In genomic region chr7:5423844-5424688, GRCh38 we compare ENCODE assay signal across 8 cellular contexts. TPM values are rescaled to one million over a fixed set of nuclear protein-coding genes. Genes with fewer than 3 reads are reported as not detected.
DNase-seq lines count a peak whose midpoint lies in the region; ATAC-seq and TF ChIP-seq lines count a peak whose summit lies in the region.

No MANE protein-coding gene starts in this region.

- peaks cover 43 to 94% (median 78%) of the 10 kb centered on the region in 11 experiments for H4K20me1 ChIP-seq in BLaER1 treated with 17β-estradiol and CSF1 and Interleukin-3, amounts not matched to agents 10 nM and 100 nM

- TF ChIP-seq POLR2A in lower leg skin (IDR thresholded peaks at IDR 0.05), result peak in 1 of 2 donors; percentile 8

- peak; percentile 96 for DNase-seq in NCI-H2196 treated with DMSO at 0.1 percent for 48 hours (lab: John Stamatoyannopoulos, UW; ENCODE audit: unreplicated experiment)
- peak; percentile 97 to 98 for DNase-seq in lower leg skin (ENCODE audit: low spot score in 2 of 2)

- POLR2A ChIA-PET in HEK293 (lab: Yijun Ruan, JAX), result interaction anchor here (0.6 to 2.2 kb wide), 10 partner anchors 8 to 185 kb away, joined by 3 to 16 read pairs (median 4); no protein-coding TSS in a partner anchor

- peak overlapping the region in 10 of 11 experiments; percentile 48 to 96 (median 75); a peak in 19 of 22 replicates for H3K9ac ChIP-seq in BLaER1 treated with 17β-estradiol and CSF1 and Interleukin-3, amounts not matched to agents 10 nM and 100 nM
- peak overlapping the region; percentile 86 for H3K9ac ChIP-seq in endocrine pancreas (ENCODE audit: control insufficient read depth, insufficient read depth, low read length)

- peaks cover 60 to 99% (median 96%) of the 10 kb centered on the region in 11 experiments for H3K27me3 ChIP-seq in BLaER1 treated with 17β-estradiol and CSF1 and Interleukin-3, amounts not matched to agents 10 nM and 100 nM
- H3K27me3 ChIP-seq in endocrine pancreas (ENCODE audit: control insufficient read depth, insufficient read depth, low read length), result no peaks in the 10 kb centered on the region

- ATAC-seq in stimulated activated memory B cell treated with anti-CD40 and anti-IgM and Interleukin-4, amounts not matched to agents 10 μg/mL and 1 μg/mL and 100 μg/mL, for 72 hours, result peak; percentile 54
- no peak for ATAC-seq in GM18502 (IDR thresholded peaks at IDR 0.05; ENCODE audit: poor library complexity, unreplicated experiment)

- peaks cover 56% of the 10 kb centered on the region for H3K4me1 Mint-ChIP-seq in stimulated activated memory B cell treated with anti-CD40 and anti-IgM and Interleukin-4, amounts not matched to agents 10 μg/mL and 1 μg/mL and 100 μg/mL, for 72 hours

- WGBS in lower leg skin, 2 donors, result 0 to 1% methylated on average over 56 of the region's 56 CpGs

- no peaks in the 10 kb centered on the region for H3K9me3 Mint-ChIP-seq in stimulated activated memory B cell treated with anti-CD40 and anti-IgM and Interleukin-4, amounts not matched to agents 10 μg/mL and 1 μg/mL and 100 μg/mL, for 72 hours

- peak overlapping the region; percentile 97 to 100 (median 99) for H3K4me2 ChIP-seq in BLaER1 treated with 17β-estradiol and CSF1 and Interleukin-3, amounts not matched to agents 10 nM and 100 nM

- peaks cover 72% of the 10 kb centered on the region for H3K27me3 Mint-ChIP-seq in stimulated activated memory B cell treated with anti-CD40 and anti-IgM and Interleukin-4, amounts not matched to agents 10 μg/mL and 1 μg/mL and 100 μg/mL, for 72 hours

- peak overlapping the region; percentile 32 to 86 (median 68) for H3K4me3 ChIP-seq in BLaER1 treated with 17β-estradiol and CSF1 and Interleukin-3, amounts not matched to agents 10 nM and 100 nM
- H3K4me3 ChIP-seq in HEK293 (ENCODE audit: low read depth, low read length) (peak overlapping the region; percentile 81), endocrine pancreas (ENCODE audit: control insufficient read depth, insufficient read depth, low read length) (peak overlapping the region; percentile 72), lower leg skin (ENCODE audit: low read depth, poor library complexity, severe bottlenecking) (peak overlapping the region; percentile 88)

- peaks cover 35 to 90% (median 86%) of the 10 kb centered on the region in 10 experiments for H3K4me1 ChIP-seq in BLaER1 treated with 17β-estradiol and CSF1 and Interleukin-3, amounts not matched to agents 10 nM and 100 nM
- H3K4me1 ChIP-seq in HEK293 (ENCODE audit: control insufficient read depth, insufficient read depth, low read length), result peaks cover 7% of the 10 kb centered on the region
- H3K4me1 ChIP-seq in endocrine pancreas (ENCODE audit: control insufficient read depth, insufficient read depth, low read length), result no peaks in the 10 kb centered on the region

- CTCF ChIA-PET in HEK293 (lab: Yijun Ruan, JAX), result interaction anchor here (0.6 kb wide), 1 partner anchor 203 kb away, joined by 3 read pairs; no protein-coding TSS in a partner anchor

- peak overlapping the region; percentile 31 for H3K27ac Mint-ChIP-seq in stimulated activated memory B cell treated with anti-CD40 and anti-IgM and Interleukin-4, amounts not matched to agents 10 μg/mL and 1 μg/mL and 100 μg/mL, for 72 hours

- no peaks in the 10 kb centered on the region for H3K36me3 Mint-ChIP-seq in stimulated activated memory B cell treated with anti-CD40 and anti-IgM and Interleukin-4, amounts not matched to agents 10 μg/mL and 1 μg/mL and 100 μg/mL, for 72 hours

- H3K36me3 ChIP-seq in BLaER1 treated with 17β-estradiol and CSF1 and Interleukin-3, amounts not matched to agents 10 nM and 100 nM, result peaks cover 0 to 12% (median 0%) of the 10 kb centered on the region in 11 experiments; a peak in 1 of 22 replicates
- H3K36me3 ChIP-seq in HEK293 (ENCODE audit: control insufficient read depth in 2 of 2, insufficient read depth in 1 of 2, low read length in 2 of 2) (no peaks in the 10 kb centered on the region), endocrine pancreas (ENCODE audit: control insufficient read depth, insufficient read depth, low read length) (no peaks in the 10 kb centered on the region)

- peak overlapping the region; percentile 76 for H3K4me3 Mint-ChIP-seq in stimulated activated memory B cell treated with anti-CD40 and anti-IgM and Interleukin-4, amounts not matched to agents 10 μg/mL and 1 μg/mL and 100 μg/mL, for 72 hours

- intact Hi-C loops in lower leg skin (cut with DNase I; ENCODE audit: low total_unique reads), result no loop called here

- H3K9me3 ChIP-seq in BLaER1 treated with 17β-estradiol and CSF1 and Interleukin-3, amounts not matched to agents 10 nM and 100 nM (replicated peaks in 1 of 11), result no peaks in the 10 kb centered on the region
- H3K9me3 ChIP-seq in HEK293 (ENCODE audit: control insufficient read depth, insufficient read depth, low read depth, low read length) (no peaks in the 10 kb centered on the region), endocrine pancreas (ENCODE audit: control insufficient read depth, low read length) (no peaks in the 10 kb centered on the region)

- H3K27ac ChIP-seq in BLaER1 treated with 17β-estradiol and CSF1 and Interleukin-3, amounts not matched to agents 10 nM and 100 nM, result peak overlapping the region in 10 of 11 experiments; percentile 40 to 96 (median 80); a peak in 19 of 22 replicates
- H3K27ac ChIP-seq in HEK293 (ENCODE audit: extremely low read depth, low read depth, low read length), result peak overlapping the region; percentile 100
- H3K27ac ChIP-seq in VCaP, result peak overlapping the region; percentile 100

- TF ChIP-seq CTCF in HEK293 (tag by site-specific recombination; IDR thresholded peaks at IDR 0.05) (no peak), VCaP (conservative IDR thresholded peaks at IDR 0.05) (no peak), lower leg skin (IDR thresholded peaks at IDR 0.05) (no peak)

TF ChIP-seq in HEK293, 187 proteins besides CTCF, POLR2A, EP300 and RAD21 (continues in another document):
- TF ChIP-seq ZNF366 (tag by site-specific recombination; conservative IDR thresholded peaks at IDR 0.05), result peak; percentile 78
- 0 out of 2 replicates have a peak, but pooled peaks have one; percentile 33 for TF ChIP-seq HOXD13 (CRISPR knock-in tag; IDR thresholded peaks at IDR 0.05; ENCODE audit: borderline replicate concordance)
- peak; percentile 18; the same call in 1 of the 2 replicates for TF ChIP-seq KLF1 (tag by site-specific recombination; IDR thresholded peaks at IDR 0.05)
- TF ChIP-seq, protein P1, sequence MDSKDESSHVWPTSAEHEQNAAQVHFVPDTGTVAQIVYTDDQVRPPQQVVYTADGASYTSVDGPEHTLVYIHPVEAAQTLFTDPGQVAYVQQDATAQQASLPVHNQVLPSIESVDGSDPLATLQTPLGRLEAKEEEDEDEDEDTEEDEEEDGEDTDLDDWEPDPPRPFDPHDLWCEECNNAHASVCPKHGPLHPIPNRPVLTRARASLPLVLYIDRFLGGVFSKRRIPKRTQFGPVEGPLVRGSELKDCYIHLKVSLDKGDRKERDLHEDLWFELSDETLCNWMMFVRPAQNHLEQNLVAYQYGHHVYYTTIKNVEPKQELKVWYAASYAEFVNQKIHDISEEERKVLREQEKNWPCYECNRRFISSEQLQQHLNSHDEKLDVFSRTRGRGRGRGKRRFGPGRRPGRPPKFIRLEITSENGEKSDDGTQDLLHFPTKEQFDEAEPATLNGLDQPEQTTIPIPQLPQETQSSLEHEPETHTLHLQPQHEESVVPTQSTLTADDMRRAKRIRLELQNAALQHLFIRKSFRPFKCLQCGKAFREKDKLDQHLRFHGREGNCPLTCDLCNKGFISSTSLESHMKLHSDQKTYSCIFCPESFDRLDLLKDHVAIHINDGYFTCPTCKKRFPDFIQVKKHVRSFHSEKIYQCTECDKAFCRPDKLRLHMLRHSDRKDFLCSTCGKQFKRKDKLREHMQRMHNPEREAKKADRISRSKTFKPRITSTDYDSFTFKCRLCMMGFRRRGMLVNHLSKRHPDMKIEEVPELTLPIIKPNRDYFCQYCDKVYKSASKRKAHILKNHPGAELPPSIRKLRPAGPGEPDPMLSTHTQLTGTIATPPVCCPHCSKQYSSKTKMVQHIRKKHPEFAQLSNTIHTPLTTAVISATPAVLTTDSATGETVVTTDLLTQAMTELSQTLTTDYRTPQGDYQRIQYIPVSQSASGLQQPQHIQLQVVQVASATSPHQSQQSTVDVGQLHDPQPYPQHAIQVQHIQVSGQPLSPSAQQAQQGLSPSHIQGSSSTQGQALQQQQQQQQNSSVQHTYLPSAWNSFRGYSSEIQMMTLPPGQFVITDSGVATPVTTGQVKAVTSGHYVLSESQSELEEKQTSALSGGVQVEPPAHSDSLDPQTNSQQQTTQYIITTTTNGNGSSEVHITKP (tag by site-specific recombination; IDR thresholded peaks at IDR 0.05), result peak; percentile 32; the same call in 1 of the 2 replicates
- no peak for TF ChIP-seq SETDB1 (IDR thresholded peaks at IDR 0.05; ENCODE audit: insufficient read length, low read length)
- peak; percentile 81 for TF ChIP-seq ZBTB10 (tag by site-specific recombination; IDR thresholded peaks at IDR 0.05)
- no peak for TF ChIP-seq ZNF670 (tag by site-specific recombination; IDR thresholded peaks at IDR 0.05; ENCODE audit: low read depth)
- peak; percentile 94 for TF ChIP-seq ZBTB8A (tag by site-specific recombination; IDR thresholded peaks at IDR 0.05)
- TF ChIP-seq ZNF791 (tag by site-specific recombination; IDR thresholded peaks at IDR 0.05), result no peak

RNA-seq across cellular contexts. Expression of gene TNRC18, which starts 0.4 kb away (rescaled TPM):
- 100 to 1,000 TPM in 1 of 4 donors, 10 to 100 TPM in 3; 79.9 to 160 (median 91.3) TPM for total RNA-seq in lower leg skin
